ENCODE assay signal across 1 cellular context in the genomic region with DNA sequence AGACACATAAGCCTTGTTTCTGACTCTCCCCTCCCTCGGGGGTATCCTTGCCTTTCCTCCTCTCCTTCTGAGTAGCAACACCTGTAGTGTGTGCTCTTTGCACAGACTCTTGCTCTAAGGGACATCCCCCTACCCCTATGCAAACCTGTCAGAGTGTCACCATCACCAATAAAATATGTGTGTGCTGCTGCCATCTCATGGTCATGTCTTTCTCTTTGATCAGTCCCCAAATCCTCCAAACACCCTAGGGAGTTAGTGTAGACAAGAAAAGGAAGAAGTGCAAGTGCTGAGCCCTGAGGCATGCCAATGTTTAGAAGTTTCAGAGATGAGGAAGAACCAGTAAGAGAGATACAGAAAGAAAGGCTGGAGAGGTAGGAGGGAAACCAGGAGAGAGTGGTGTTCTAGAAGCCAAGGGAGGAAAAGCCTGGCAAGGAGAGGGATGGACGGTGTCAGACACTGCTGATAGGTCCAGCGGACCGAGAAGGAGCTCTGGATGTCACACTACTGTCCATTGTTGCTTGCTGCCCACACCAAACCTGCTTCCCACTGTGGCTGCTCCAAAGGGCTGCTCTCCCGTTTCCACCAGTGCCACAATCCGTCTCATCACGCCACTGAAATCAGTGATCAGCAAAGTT.
TF ChIP-seq lines count a peak whose summit lies in the region.

No MANE protein-coding gene starts in this region.

TF ChIP-seq in GM23338, 12 proteins besides CTCF, POLR2A, EP300 and RAD21 (continued from another document):
- TF ChIP-seq, protein P1, sequence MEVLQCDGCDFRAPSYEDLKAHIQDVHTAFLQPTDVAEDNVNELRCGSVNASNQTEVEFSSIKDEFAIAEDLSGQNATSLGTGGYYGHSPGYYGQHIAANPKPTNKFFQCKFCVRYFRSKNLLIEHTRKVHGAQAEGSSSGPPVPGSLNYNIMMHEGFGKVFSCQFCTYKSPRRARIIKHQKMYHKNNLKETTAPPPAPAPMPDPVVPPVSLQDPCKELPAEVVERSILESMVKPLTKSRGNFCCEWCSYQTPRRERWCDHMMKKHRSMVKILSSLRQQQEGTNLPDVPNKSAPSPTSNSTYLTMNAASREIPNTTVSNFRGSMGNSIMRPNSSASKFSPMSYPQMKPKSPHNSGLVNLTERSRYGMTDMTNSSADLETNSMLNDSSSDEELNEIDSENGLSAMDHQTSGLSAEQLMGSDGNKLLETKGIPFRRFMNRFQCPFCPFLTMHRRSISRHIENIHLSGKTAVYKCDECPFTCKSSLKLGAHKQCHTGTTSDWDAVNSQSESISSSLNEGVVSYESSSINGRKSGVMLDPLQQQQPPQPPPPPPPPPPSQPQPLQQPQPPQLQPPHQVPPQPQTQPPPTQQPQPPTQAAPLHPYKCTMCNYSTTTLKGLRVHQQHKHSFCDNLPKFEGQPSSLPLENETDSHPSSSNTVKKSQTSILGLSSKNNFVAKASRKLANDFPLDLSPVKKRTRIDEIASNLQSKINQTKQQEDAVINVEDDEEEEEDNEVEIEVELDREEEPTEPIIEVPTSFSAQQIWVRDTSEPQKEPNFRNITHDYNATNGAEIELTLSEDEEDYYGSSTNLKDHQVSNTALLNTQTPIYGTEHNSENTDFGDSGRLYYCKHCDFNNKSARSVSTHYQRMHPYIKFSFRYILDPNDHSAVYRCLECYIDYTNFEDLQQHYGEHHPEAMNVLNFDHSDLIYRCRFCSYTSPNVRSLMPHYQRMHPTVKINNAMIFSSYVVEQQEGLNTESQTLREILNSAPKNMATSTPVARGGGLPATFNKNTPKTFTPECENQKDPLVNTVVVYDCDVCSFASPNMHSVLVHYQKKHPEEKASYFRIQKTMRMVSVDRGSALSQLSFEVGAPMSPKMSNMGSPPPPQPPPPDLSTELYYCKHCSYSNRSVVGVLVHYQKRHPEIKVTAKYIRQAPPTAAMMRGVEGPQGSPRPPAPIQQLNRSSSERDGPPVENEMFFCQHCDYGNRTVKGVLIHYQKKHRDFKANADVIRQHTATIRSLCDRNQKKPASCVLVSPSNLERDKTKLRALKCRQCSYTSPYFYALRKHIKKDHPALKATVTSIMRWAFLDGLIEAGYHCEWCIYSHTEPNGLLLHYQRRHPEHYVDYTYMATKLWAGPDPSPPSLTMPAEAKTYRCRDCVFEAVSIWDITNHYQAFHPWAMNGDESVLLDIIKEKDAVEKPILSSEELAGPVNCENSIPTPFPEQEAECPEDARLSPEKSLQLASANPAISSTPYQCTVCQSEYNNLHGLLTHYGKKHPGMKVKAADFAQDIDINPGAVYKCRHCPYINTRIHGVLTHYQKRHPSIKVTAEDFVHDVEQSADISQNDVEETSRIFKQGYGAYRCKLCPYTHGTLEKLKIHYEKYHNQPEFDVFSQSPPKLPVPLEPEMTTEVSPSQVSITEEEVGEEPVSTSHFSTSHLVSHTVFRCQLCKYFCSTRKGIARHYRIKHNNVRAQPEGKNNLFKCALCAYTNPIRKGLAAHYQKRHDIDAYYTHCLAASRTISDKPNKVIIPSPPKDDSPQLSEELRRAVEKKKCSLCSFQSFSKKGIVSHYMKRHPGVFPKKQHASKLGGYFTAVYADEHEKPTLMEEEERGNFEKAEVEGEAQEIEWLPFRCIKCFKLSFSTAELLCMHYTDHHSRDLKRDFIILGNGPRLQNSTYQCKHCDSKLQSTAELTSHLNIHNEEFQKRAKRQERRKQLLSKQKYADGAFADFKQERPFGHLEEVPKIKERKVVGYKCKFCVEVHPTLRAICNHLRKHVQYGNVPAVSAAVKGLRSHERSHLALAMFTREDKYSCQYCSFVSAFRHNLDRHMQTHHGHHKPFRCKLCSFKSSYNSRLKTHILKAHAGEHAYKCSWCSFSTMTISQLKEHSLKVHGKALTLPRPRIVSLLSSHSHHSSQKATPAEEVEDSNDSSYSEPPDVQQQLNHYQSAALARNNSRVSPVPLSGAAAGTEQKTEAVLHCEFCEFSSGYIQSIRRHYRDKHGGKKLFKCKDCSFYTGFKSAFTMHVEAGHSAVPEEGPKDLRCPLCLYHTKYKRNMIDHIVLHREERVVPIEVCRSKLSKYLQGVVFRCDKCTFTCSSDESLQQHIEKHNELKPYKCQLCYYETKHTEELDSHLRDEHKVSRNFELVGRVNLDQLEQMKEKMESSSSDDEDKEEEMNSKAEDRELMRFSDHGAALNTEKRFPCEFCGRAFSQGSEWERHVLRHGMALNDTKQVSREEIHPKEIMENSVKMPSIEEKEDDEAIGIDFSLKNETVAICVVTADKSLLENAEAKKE (CRISPR knock-in tag; IDR thresholded peaks at IDR 0.05), result no peak
- TF ChIP-seq, protein P2, sequence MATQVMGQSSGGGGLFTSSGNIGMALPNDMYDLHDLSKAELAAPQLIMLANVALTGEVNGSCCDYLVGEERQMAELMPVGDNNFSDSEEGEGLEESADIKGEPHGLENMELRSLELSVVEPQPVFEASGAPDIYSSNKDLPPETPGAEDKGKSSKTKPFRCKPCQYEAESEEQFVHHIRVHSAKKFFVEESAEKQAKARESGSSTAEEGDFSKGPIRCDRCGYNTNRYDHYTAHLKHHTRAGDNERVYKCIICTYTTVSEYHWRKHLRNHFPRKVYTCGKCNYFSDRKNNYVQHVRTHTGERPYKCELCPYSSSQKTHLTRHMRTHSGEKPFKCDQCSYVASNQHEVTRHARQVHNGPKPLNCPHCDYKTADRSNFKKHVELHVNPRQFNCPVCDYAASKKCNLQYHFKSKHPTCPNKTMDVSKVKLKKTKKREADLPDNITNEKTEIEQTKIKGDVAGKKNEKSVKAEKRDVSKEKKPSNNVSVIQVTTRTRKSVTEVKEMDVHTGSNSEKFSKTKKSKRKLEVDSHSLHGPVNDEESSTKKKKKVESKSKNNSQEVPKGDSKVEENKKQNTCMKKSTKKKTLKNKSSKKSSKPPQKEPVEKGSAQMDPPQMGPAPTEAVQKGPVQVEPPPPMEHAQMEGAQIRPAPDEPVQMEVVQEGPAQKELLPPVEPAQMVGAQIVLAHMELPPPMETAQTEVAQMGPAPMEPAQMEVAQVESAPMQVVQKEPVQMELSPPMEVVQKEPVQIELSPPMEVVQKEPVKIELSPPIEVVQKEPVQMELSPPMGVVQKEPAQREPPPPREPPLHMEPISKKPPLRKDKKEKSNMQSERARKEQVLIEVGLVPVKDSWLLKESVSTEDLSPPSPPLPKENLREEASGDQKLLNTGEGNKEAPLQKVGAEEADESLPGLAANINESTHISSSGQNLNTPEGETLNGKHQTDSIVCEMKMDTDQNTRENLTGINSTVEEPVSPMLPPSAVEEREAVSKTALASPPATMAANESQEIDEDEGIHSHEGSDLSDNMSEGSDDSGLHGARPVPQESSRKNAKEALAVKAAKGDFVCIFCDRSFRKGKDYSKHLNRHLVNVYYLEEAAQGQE (IDR thresholded peaks at IDR 0.05; ENCODE audit: unreplicated experiment), result no peak
TF ChIP-seq in GM23338: peak in this region for 0.
